1 cellular context compared by ENCODE assay signal in the genomic region with DNA sequence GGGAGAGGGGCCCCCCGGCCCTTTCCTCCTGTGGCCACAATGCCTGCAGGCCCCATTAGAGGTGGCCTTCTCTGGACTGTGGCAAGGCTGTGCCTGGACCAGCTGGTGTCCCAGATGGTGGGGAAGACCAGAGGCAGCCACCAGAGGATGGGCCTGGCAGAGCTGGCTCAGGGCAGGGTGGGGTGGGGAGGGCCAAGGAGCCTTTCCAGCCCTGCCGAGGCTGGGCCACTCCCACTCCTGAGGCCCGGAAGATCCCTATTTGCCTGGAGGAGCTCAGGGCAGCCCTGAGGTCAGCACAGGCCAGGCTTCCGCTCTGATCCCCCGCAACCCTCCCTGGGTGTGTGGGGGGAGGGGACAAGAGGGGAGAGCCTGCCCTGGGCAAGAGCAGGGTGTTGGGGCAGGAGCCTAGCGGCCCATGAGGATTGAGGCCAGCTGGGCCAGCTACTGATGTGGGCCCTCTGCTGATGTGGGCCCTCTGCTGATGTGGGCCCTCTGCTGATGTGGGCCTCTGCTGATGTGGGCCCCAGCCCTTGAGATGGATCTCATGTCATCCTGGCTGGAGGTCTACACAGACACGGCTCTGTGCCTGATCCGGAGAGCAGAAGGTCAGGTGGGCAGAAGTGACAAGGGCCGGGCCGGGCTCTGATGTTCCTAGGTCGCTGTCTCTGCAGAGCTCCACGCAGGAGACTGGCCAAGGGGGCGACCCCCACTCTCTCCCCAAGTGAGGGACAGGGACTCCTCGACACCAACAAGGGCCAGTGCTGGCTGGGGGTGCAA.
TF ChIP-seq lines count a peak whose summit lies in the region.

No MANE protein-coding gene starts in this region.

TF ChIP-seq in K562, 482 proteins besides CTCF, POLR2A, EP300 and RAD21 (continued from another document and continues in another):
- TF ChIP-seq, protein P1, sequence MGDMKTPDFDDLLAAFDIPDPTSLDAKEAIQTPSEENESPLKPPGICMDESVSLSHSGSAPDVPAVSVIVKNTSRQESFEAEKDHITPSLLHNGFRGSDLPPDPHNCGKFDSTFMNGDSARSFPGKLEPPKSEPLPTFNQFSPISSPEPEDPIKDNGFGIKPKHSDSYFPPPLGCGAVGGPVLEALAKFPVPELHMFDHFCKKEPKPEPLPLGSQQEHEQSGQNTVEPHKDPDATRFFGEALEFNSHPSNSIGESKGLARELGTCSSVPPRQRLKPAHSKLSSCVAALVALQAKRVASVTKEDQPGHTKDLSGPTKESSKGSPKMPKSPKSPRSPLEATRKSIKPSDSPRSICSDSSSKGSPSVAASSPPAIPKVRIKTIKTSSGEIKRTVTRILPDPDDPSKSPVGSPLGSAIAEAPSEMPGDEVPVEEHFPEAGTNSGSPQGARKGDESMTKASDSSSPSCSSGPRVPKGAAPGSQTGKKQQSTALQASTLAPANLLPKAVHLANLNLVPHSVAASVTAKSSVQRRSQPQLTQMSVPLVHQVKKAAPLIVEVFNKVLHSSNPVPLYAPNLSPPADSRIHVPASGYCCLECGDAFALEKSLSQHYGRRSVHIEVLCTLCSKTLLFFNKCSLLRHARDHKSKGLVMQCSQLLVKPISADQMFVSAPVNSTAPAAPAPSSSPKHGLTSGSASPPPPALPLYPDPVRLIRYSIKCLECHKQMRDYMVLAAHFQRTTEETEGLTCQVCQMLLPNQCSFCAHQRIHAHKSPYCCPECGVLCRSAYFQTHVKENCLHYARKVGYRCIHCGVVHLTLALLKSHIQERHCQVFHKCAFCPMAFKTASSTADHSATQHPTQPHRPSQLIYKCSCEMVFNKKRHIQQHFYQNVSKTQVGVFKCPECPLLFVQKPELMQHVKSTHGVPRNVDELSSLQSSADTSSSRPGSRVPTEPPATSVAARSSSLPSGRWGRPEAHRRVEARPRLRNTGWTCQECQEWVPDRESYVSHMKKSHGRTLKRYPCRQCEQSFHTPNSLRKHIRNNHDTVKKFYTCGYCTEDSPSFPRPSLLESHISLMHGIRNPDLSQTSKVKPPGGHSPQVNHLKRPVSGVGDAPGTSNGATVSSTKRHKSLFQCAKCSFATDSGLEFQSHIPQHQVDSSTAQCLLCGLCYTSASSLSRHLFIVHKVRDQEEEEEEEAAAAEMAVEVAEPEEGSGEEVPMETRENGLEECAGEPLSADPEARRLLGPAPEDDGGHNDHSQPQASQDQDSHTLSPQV (IDR thresholded peaks at IDR 0.05), result peak; percentile 89
- TF ChIP-seq SIRT6 (IDR thresholded peaks at IDR 0.05; ENCODE audit: low read depth, low read length), result no peak
- TF ChIP-seq ZNF507 (tag; conservative IDR thresholded peaks at IDR 0.05), result no peak
- no peak for TF ChIP-seq PCBP1 (IDR thresholded peaks at IDR 0.05; ENCODE audit: low read depth, low read length, poor library complexity, severe bottlenecking)
- TF ChIP-seq, protein P2, sequence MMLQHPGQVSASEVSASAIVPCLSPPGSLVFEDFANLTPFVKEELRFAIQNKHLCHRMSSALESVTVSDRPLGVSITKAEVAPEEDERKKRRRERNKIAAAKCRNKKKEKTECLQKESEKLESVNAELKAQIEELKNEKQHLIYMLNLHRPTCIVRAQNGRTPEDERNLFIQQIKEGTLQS (IDR thresholded peaks at IDR 0.05), result no peak
- TF ChIP-seq, protein P2 (CRISPR knock-in tag; conservative IDR thresholded peaks at IDR 0.05), result no peak
- TF ChIP-seq ZNF165 (CRISPR knock-in tag; IDR thresholded peaks at IDR 0.05; ENCODE audit: borderline replicate concordance), result no peak
- no peak for TF ChIP-seq SRSF9 (IDR thresholded peaks at IDR 0.05; ENCODE audit: borderline replicate concordance, low read depth, low read length)
- TF ChIP-seq DACH1 (IDR thresholded peaks at IDR 0.05; ENCODE audit: partially characterized antibody), result no peak
- TF ChIP-seq MTA3 (IDR thresholded peaks at IDR 0.05; ENCODE audit: borderline replicate concordance), result peak; percentile 61; the same call in 1 of the 2 replicates
- no peak for TF ChIP-seq PTBP1 (IDR thresholded peaks at IDR 0.05; ENCODE audit: low read depth, low read length)
- no peak for TF ChIP-seq ZNF77 (CRISPR knock-in tag; IDR thresholded peaks at IDR 0.05)
- peak; percentile 62; the same call in 1 of the 2 replicates for TF ChIP-seq NR2C2 (CRISPR knock-in tag; IDR thresholded peaks at IDR 0.05)
- TF ChIP-seq NR2C2 (tag; IDR thresholded peaks at IDR 0.05), result peak; percentile 71
- TF ChIP-seq MAFF (IDR thresholded peaks at IDR 0.05; ENCODE audit: low read length), result no peak
- TF ChIP-seq, protein P3, sequence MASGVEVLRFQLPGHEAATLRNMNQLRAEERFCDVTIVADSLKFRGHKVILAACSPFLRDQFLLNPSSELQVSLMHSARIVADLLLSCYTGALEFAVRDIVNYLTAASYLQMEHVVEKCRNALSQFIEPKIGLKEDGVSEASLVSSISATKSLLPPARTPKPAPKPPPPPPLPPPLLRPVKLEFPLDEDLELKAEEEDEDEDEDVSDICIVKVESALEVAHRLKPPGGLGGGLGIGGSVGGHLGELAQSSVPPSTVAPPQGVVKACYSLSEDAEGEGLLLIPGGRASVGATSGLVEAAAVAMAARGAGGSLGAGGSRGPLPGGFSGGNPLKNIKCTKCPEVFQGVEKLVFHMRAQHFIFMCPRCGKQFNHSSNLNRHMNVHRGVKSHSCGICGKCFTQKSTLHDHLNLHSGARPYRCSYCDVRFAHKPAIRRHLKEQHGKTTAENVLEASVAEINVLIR (CRISPR knock-in tag; IDR thresholded peaks at IDR 0.05), result no peak
- TF ChIP-seq, protein P4, sequence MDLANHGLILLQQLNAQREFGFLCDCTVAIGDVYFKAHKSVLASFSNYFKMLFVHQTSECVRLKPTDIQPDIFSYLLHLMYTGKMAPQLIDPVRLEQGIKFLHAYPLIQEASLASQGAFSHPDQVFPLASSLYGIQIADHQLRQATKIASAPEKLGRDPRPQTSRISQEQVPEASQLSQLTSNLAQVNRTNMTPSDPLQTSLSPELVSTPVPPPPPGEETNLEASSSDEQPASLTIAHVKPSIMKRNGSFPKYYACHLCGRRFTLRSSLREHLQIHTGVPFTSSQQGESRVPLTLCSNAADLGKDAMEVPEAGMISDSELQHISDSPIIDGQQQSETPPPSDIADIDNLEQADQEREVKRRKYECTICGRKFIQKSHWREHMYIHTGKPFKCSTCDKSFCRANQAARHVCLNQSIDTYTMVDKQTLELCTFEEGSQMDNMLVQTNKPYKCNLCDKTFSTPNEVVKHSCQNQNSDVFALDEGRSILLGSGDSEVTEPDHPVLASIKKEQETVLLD (IDR thresholded peaks at IDR 0.05), result no peak
- TF ChIP-seq BCOR (IDR thresholded peaks at IDR 0.05), result no peak
- TF ChIP-seq, protein P5, sequence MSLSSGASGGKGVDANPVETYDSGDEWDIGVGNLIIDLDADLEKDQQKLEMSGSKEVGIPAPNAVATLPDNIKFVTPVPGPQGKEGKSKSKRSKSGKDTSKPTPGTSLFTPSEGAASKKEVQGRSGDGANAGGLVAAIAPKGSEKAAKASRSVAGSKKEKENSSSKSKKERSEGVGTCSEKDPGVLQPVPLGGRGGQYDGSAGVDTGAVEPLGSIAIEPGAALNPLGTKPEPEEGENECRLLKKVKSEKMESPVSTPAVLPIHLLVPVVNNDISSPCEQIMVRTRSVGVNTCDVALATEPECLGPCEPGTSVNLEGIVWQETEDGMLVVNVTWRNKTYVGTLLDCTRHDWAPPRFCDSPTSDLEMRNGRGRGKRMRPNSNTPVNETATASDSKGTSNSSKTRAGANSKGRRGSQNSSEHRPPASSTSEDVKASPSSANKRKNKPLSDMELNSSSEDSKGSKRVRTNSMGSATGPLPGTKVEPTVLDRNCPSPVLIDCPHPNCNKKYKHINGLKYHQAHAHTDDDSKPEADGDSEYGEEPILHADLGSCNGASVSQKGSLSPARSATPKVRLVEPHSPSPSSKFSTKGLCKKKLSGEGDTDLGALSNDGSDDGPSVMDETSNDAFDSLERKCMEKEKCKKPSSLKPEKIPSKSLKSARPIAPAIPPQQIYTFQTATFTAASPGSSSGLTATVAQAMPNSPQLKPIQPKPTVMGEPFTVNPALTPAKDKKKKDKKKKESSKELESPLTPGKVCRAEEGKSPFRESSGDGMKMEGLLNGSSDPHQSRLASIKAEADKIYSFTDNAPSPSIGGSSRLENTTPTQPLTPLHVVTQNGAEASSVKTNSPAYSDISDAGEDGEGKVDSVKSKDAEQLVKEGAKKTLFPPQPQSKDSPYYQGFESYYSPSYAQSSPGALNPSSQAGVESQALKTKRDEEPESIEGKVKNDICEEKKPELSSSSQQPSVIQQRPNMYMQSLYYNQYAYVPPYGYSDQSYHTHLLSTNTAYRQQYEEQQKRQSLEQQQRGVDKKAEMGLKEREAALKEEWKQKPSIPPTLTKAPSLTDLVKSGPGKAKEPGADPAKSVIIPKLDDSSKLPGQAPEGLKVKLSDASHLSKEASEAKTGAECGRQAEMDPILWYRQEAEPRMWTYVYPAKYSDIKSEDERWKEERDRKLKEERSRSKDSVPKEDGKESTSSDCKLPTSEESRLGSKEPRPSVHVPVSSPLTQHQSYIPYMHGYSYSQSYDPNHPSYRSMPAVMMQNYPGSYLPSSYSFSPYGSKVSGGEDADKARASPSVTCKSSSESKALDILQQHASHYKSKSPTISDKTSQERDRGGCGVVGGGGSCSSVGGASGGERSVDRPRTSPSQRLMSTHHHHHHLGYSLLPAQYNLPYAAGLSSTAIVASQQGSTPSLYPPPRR (CRISPR knock-in tag; IDR thresholded peaks at IDR 0.05; ENCODE audit: borderline replicate concordance), result peak; percentile 65; the same call in 1 of the 2 replicates
- TF ChIP-seq, protein P6, sequence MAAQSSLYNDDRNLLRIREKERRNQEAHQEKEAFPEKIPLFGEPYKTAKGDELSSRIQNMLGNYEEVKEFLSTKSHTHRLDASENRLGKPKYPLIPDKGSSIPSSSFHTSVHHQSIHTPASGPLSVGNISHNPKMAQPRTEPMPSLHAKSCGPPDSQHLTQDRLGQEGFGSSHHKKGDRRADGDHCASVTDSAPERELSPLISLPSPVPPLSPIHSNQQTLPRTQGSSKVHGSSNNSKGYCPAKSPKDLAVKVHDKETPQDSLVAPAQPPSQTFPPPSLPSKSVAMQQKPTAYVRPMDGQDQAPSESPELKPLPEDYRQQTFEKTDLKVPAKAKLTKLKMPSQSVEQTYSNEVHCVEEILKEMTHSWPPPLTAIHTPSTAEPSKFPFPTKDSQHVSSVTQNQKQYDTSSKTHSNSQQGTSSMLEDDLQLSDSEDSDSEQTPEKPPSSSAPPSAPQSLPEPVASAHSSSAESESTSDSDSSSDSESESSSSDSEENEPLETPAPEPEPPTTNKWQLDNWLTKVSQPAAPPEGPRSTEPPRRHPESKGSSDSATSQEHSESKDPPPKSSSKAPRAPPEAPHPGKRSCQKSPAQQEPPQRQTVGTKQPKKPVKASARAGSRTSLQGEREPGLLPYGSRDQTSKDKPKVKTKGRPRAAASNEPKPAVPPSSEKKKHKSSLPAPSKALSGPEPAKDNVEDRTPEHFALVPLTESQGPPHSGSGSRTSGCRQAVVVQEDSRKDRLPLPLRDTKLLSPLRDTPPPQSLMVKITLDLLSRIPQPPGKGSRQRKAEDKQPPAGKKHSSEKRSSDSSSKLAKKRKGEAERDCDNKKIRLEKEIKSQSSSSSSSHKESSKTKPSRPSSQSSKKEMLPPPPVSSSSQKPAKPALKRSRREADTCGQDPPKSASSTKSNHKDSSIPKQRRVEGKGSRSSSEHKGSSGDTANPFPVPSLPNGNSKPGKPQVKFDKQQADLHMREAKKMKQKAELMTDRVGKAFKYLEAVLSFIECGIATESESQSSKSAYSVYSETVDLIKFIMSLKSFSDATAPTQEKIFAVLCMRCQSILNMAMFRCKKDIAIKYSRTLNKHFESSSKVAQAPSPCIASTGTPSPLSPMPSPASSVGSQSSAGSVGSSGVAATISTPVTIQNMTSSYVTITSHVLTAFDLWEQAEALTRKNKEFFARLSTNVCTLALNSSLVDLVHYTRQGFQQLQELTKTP (IDR thresholded peaks at IDR 0.05; ENCODE audit: low read depth in 1 of 2, partially characterized antibody in 2 of 2), result no peak
- no peak for TF ChIP-seq ZNF41 (CRISPR knock-in tag; conservative IDR thresholded peaks at IDR 0.05)
- peak; percentile 74 for TF ChIP-seq CBX1 (IDR thresholded peaks at IDR 0.05; ENCODE audit: low read depth)
- TF ChIP-seq E2F3 (CRISPR knock-in tag; IDR thresholded peaks at IDR 0.05), result no peak; the same call in 1 of the 2 replicates
- TF ChIP-seq ZSCAN32 (CRISPR knock-in tag; IDR thresholded peaks at IDR 0.05), result no peak
- no peak for TF ChIP-seq IRF2 (CRISPR knock-in tag; IDR thresholded peaks at IDR 0.05)
- TF ChIP-seq, protein P7, sequence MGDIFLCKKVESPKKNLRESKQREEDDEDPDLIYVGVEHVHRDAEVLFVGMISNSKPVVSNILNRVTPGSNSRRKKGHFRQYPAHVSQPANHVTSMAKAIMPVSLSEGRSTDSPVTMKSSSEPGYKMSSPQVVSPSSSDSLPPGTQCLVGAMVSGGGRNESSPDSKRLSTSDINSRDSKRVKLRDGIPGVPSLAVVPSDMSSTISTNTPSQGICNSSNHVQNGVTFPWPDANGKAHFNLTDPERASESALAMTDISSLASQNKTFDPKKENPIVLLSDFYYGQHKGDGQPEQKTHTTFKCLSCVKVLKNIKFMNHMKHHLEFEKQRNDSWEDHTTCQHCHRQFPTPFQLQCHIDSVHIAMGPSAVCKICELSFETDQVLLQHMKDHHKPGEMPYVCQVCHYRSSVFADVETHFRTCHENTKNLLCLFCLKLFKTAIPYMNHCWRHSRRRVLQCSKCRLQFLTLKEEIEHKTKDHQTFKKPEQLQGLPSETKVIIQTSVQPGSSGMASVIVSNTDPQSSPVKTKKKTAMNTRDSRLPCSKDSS (IDR thresholded peaks at IDR 0.05; ENCODE audit: low read depth, partially characterized antibody), result no peak
- TF ChIP-seq, protein P8, sequence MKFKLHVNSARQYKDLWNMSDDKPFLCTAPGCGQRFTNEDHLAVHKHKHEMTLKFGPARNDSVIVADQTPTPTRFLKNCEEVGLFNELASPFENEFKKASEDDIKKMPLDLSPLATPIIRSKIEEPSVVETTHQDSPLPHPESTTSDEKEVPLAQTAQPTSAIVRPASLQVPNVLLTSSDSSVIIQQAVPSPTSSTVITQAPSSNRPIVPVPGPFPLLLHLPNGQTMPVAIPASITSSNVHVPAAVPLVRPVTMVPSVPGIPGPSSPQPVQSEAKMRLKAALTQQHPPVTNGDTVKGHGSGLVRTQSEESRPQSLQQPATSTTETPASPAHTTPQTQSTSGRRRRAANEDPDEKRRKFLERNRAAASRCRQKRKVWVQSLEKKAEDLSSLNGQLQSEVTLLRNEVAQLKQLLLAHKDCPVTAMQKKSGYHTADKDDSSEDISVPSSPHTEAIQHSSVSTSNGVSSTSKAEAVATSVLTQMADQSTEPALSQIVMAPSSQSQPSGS (CRISPR knock-in tag; IDR thresholded peaks at IDR 0.05), result no peak
- TF ChIP-seq, protein P9, sequence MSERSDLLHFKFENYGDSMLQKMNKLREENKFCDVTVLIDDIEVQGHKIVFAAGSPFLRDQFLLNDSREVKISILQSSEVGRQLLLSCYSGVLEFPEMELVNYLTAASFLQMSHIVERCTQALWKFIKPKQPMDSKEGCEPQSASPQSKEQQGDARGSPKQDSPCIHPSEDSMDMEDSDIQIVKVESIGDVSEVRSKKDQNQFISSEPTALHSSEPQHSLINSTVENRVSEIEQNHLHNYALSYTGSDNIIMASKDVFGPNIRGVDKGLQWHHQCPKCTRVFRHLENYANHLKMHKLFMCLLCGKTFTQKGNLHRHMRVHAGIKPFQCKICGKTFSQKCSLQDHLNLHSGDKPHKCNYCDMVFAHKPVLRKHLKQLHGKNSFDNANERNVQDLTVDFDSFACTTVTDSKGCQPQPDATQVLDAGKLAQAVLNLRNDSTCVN (CRISPR knock-in tag; IDR thresholded peaks at IDR 0.05), result no peak
- no peak for TF ChIP-seq SAFB2 (IDR thresholded peaks at IDR 0.05; ENCODE audit: borderline replicate concordance, low read depth, low read length, severe bottlenecking)
- no peak for TF ChIP-seq CBX8 (IDR thresholded peaks at IDR 0.05; ENCODE audit: borderline replicate concordance, extremely low read depth, low read depth, low read length, poor library complexity, severe bottlenecking)
- TF ChIP-seq NCOR1 (IDR thresholded peaks at IDR 0.05), result peak; percentile 37; the same call in 1 of the 2 replicates
- no peak; the same call in 1 of the 2 replicates for TF ChIP-seq ZNF175 (CRISPR knock-in tag; IDR thresholded peaks at IDR 0.05; ENCODE audit: low read depth)
- TF ChIP-seq ZNF232 (CRISPR knock-in tag; IDR thresholded peaks at IDR 0.05), result no peak
